ENCODE assay signal across 9 cellular contexts in genomic region chr2:14633451-14634211, GRCh38. TPM values are rescaled to one million over a fixed set of nuclear protein-coding genes. Genes with fewer than 3 reads are reported as not detected.
A peak's percentile ranks its signal among the peaks of the same experiment; 100 is the strongest.
DNase-seq lines count a peak whose midpoint lies in the region; ATAC-seq and TF ChIP-seq lines count a peak whose summit lies in the region.
"Had no signal": no experiment of that assay in that cellular context is flagged by ENCODE, and none has a peak within 500 bp of the region (broad histone marks: within the 10 kb centered on the region; RNA-seq: fewer than 3 reads in every experiment).

No MANE protein-coding gene starts in this region.

- H3K14ac ChIP-seq in neuronal stem cell (ENCODE audit: low read length) = peak overlapping the region; percentile 65

- H3K4me2 ChIP-seq in fibroblast of lung (ENCODE audit: extremely low read depth, insufficient read depth, low read length) (peak overlapping the region; percentile 76), neuronal stem cell (ENCODE audit: insufficient read depth, low read length, poor library complexity, severe bottlenecking) (peak overlapping the region; percentile 92)

- peaks cover 3% of the 10 kb centered on the region for H3K4me1 Mint-ChIP-seq in activated CD8-positive, alpha-beta T cell treated with anti-CD3 and anti-CD28 coated beads for 36 hours (ENCODE audit: low read depth)

- H4K91ac ChIP-seq in neuronal stem cell (ENCODE audit: low read depth, low read length, poor library complexity) = no peak overlapping the region

- no peak overlapping the region for H3K9ac ChIP-seq in fibroblast of lung (ENCODE audit: insufficient read depth, low read length)
- H3K9ac ChIP-seq in neuronal stem cell (ENCODE audit: low read depth, low read length, poor library complexity) = peak overlapping the region; percentile 78

- H4K8ac ChIP-seq in neuronal stem cell (ENCODE audit: low read depth, low read length) = peak overlapping the region; percentile 73

- no peaks in the 10 kb centered on the region for H3K36me3 ChIP-seq in BE2C
- H3K36me3 ChIP-seq in fibroblast of lung (ENCODE audit: control insufficient read depth, insufficient read depth, low read length) = no peaks in the 10 kb centered on the region
- H3K36me3 ChIP-seq in neuronal stem cell (replicated peaks in 1 of 2; ENCODE audit: control insufficient read depth in 2 of 2, insufficient read depth in 2 of 2, low read length in 2 of 2) = no peaks in the 10 kb centered on the region

- H3K4ac ChIP-seq in neuronal stem cell (ENCODE audit: low read length) = no peak overlapping the region

- peak overlapping the region; percentile 71 for H3K23ac ChIP-seq in neuronal stem cell (ENCODE audit: low read depth, low read length, poor library complexity)

- no peak overlapping the region for H2AFZ ChIP-seq in fibroblast of lung (ENCODE audit: low read length)
- H2AFZ ChIP-seq in neuronal stem cell (ENCODE audit: low read length) = peak overlapping the region; percentile 93

- H3K4me3 Mint-ChIP-seq in activated CD8-positive, alpha-beta T cell treated with anti-CD3 and anti-CD28 coated beads for 36 hours = no peak overlapping the region

- DNase-seq in BE2C (no peak), NCI-H2029 treated with DMSO at 0.1 percent for 48 hours (lab: John Stamatoyannopoulos, UW) (peak; percentile 25), fibroblast of lung (ENCODE audit: low read depth in 2 of 2) (no peak), neuronal stem cell (ENCODE audit: low spot score) (peak; percentile 29), cerebellar nuclear complex (lab: John Stamatoyannopoulos, UW) (no peak)
- no peak for DNase-seq in activated naive CD4-positive, alpha-beta T cell (lab: John Stamatoyannopoulos, UW)
- DNase-seq in activated CD8-positive, alpha-beta T cell treated with anti-CD3 and anti-CD28 coated beads for 36 hours = no peak
- DNase-seq: effector CD8-positive, alpha-beta T cell had no signal

- H3K9me3 Mint-ChIP-seq in activated CD8-positive, alpha-beta T cell treated with anti-CD3 and anti-CD28 coated beads for 36 hours = peaks cover 3% of the 10 kb centered on the region

- H3K4me1 ChIP-seq in BE2C = no peaks in the 10 kb centered on the region
- peaks cover 7% of the 10 kb centered on the region for H3K4me1 ChIP-seq in fibroblast of lung (ENCODE audit: control insufficient read depth, extremely low read depth, insufficient read depth, low read length)
- peaks cover 1 to 5% of the 10 kb centered on the region in 2 donors for H3K4me1 ChIP-seq in neuronal stem cell (ENCODE audit: control insufficient read depth in 2 of 2, insufficient read depth in 1 of 2, low read depth in 1 of 2, low read length in 2 of 2)

- no peak for ATAC-seq in activated CD8-positive, alpha-beta T cell treated with anti-CD3 and anti-CD28 coated beads for 36 hours
- no peak for ATAC-seq in HG02938 (IDR thresholded peaks at IDR 0.05; ENCODE audit: unreplicated experiment)

- peaks cover 45% of the 10 kb centered on the region for H3K27me3 Mint-ChIP-seq in activated CD8-positive, alpha-beta T cell treated with anti-CD3 and anti-CD28 coated beads for 36 hours

- no peaks in the 10 kb centered on the region for H4K20me1 ChIP-seq in fibroblast of lung (ENCODE audit: control insufficient read depth, extremely low read depth, insufficient read depth, low read length)

- H3K18ac ChIP-seq in neuronal stem cell (ENCODE audit: low read length) = peak overlapping the region; percentile 97

- TF ChIP-seq CTCF in BE2C (IDR thresholded peaks at IDR 0.05; ENCODE audit: low read depth, low read length) (no peak), fibroblast of lung (conservative IDR thresholded peaks at IDR 0.05 in 1 of 2, IDR thresholded peaks at IDR 0.05 in 1 of 2; ENCODE audit: low read depth in 1 of 2, low read length in 2 of 2) (no peak)
- TF ChIP-seq CTCF in activated CD8-positive, alpha-beta T cell treated with anti-CD3 and anti-CD28 coated beads for 36 hours (IDR thresholded peaks at IDR 0.05) = no peak

- H3K36me3 Mint-ChIP-seq in activated CD8-positive, alpha-beta T cell treated with anti-CD3 and anti-CD28 coated beads for 36 hours (ENCODE audit: low read depth) = peaks cover 3% of the 10 kb centered on the region

- no peak overlapping the region for H3K27ac Mint-ChIP-seq in activated CD8-positive, alpha-beta T cell treated with anti-CD3 and anti-CD28 coated beads for 36 hours

- peaks cover 86% of the 10 kb centered on the region for H3K27me3 ChIP-seq in BE2C
- H3K27me3 ChIP-seq in fibroblast of lung (ENCODE audit: control insufficient read depth, insufficient read depth, low read length) = peaks cover 20% of the 10 kb centered on the region
- H3K27me3 ChIP-seq in neuronal stem cell (ENCODE audit: control insufficient read depth in 3 of 3, insufficient read depth in 3 of 3, low read depth in 1 of 3, low read length in 3 of 3) = peaks cover 3 to 85% (median 18%) of the 10 kb centered on the region in 3 experiments

- intact Hi-C loops in activated CD8-positive, alpha-beta T cell treated with anti-CD3 and anti-CD28 coated beads for 36 hours (cut with micrococcal nuclease) = no loop called here

- H2BK12ac ChIP-seq in neuronal stem cell (ENCODE audit: low read length) = peak overlapping the region; percentile 91

- H2AK5ac ChIP-seq in neuronal stem cell (ENCODE audit: low read depth, low read length) = no peak overlapping the region

- H3K9me3 ChIP-seq in BE2C (no peaks in the 10 kb centered on the region; the same call in 1 of the 2 replicates), fibroblast of lung (ENCODE audit: control insufficient read depth, insufficient read depth, low read depth, low read length) (no peaks in the 10 kb centered on the region), neuronal stem cell (replicated peaks in 1 of 2; ENCODE audit: control insufficient read depth in 2 of 2, insufficient read depth in 1 of 2, low read depth in 1 of 2, low read length in 2 of 2) (no peaks in the 10 kb centered on the region)

- CTCF ChIA-PET in activated CD8-positive, alpha-beta T cell treated with anti-CD3 and anti-CD28 coated beads for 36 hours (lab: Charles Lee) = interaction anchor here (1.1 kb wide), 1 partner anchor 11 kb away, joined by 3 read pairs; no protein-coding TSS in a partner anchor

- peak overlapping the region; percentile 40 for H2BK15ac ChIP-seq in neuronal stem cell (ENCODE audit: low read length)

- H2BK5ac ChIP-seq in neuronal stem cell (ENCODE audit: low read length) = no peak overlapping the region

- peak overlapping the region; percentile 7 for H2BK120ac ChIP-seq in neuronal stem cell (ENCODE audit: low read depth, low read length)

- WGBS in neuronal stem cell (ENCODE audit: extremely low coverage in 2 of 2, insufficient read length in 2 of 2, insufficient replicate concordance in 1 of 2), 2 donors = no CpG with 5 or more reads among the region's 43 CpGs

- H3K79me2 ChIP-seq in fibroblast of lung (ENCODE audit: control insufficient read depth, insufficient read depth, low read length) = no peaks in the 10 kb centered on the region

- no peak overlapping the region for H3K27ac ChIP-seq in fibroblast of lung (ENCODE audit: insufficient read depth, low read length)
- no peak overlapping the region for H3K27ac ChIP-seq in neuronal stem cell (replicated peaks; ENCODE audit: low read length)

- POLR2A ChIA-PET in activated CD8-positive, alpha-beta T cell treated with anti-CD3 and anti-CD28 coated beads for 36 hours (lab: Charles Lee) = no interaction called here

- 0 out of 2 replicates have a peak overlapping the region, but pooled peaks have one; percentile 65 for H3K4me3 ChIP-seq in BE2C (ENCODE audit: low read depth, low read length)
- peak overlapping the region; percentile 8 to 65 (median 56) for H3K4me3 ChIP-seq in fibroblast of lung (replicated peaks in 1 of 4; ENCODE audit: control extremely low read depth in 1 of 4, insufficient read depth in 1 of 4, low read depth in 3 of 4, low read length in 4 of 4)
- H3K4me3 ChIP-seq in neuronal stem cell (ENCODE audit: low read length in 2 of 2) = peak overlapping the region; percentile 45 to 88

- no peaks in the 10 kb centered on the region for H3K79me1 ChIP-seq in neuronal stem cell (ENCODE audit: low read depth, low read length)

RNA-seq across cellular contexts. Expression of gene LRATD1, which starts 1.1 kb away (rescaled TPM):
- polyA plus RNA-seq in BE2C (2012; ENCODE audit: insufficient read depth, insufficient read length, low read depth) = 0.19 TPM
- total RNA-seq in fibroblast of lung = 0.51 and 0.99 TPM in 2 replicates
- 1.8 and 2.2 TPM in 2 replicates for polyA plus RNA-seq in fibroblast of lung
- polyA plus RNA-seq in fibroblast of lung (2012) = 1.9 and 2.0 TPM in 2 replicates
- 0.37 and 1.3 TPM in 2 replicates for polyA minus RNA-seq in fibroblast of lung (ENCODE audit: low replicate concordance)
- 8.0 TPM for polyA plus RNA-seq in neuronal stem cell (2013, experiment 1 of 2)
- polyA plus RNA-seq in neuronal stem cell (2013, experiment 2 of 2) = 8.9 TPM
- not detected for total RNA-seq in activated CD8-positive, alpha-beta T cell treated with anti-CD3 and anti-CD28 coated beads for 36 hours

Comparison
In these comparisons a context has a peak if more than half of its experiments do, and no peak if none do; other contexts are left out.
1. DNase-seq: peak in NCI-H2029 treated with DMSO at 0.1 percent for 48 hours (single experiment) and neuronal stem cell (single experiment); none in BE2C (single experiment), fibroblast of lung (0 of 2), activated naive CD4-positive, alpha-beta T cell (0 of 4), activated CD8-positive, alpha-beta T cell treated with anti-CD3 and anti-CD28 coated beads for 36 hours (single experiment) and cerebellar nuclear complex (0 of 2).
2. Peak in every context shown above with its lines, with median percentiles within 50 percentile points of each other: H3K4me3 ChIP-seq.